9 cellular contexts compared by ENCODE assay signal in the genomic region with DNA sequence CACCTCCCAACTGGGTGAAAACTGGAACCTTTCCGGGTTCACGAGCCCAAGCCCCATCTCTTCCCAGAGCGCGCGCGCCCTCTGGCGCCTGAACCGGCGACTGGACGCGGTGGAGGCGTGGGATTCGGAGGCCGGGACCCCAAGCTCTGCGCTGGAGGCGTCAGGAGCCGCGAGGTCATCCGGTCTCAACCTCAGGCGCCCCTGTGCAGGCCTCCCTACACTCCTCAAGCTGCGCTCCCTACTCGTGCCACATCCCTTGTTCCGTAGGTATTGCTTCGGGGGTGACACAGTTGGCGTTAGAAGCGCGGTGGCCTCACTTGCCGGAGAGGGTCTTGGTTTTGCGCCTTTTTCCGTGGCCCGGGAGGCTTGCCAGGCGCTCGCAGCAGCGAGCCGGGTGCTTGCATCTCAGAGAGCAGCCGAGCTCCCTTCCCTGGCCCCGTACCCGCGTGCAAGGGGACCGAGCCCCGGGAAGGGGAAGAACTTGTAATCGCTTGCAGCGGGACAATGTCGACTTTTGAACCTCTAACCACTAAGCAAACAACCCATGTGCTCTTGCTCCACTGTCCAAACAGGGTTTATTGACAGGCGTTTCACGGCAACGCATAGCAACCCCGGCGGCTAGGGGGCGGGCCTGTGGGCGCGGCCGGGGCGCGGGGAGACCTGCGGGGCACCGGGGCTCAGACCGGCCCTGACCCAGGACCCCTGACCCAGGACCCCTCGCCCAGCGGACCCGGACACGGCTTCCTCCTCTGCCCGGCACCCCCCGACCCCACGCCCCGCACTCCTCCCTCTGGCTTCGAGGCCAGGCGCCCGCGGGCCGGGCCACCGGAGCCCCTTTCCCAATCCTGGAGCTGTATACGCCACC. TPM values are rescaled to one million over a fixed set of nuclear protein-coding genes. Genes with fewer than 3 reads are reported as not detected.
A peak's percentile ranks its signal among the peaks of the same experiment; 100 is the strongest.
DNase-seq lines count a peak whose midpoint lies in the region; ATAC-seq and TF ChIP-seq lines count a peak whose summit lies in the region.
"Had no signal": no experiment of that assay in that cellular context is flagged by ENCODE, and none has a peak within 500 bp of the region (broad histone marks: within the 10 kb centered on the region; RNA-seq: fewer than 3 reads in every experiment).

No MANE protein-coding gene starts in this region.

- TF ChIP-seq CTCF in gastrocnemius medialis (IDR thresholded peaks at IDR 0.05 in 4 of 5, conservative IDR thresholded peaks at IDR 0.05 in 1 of 5), result peak in 3 of 5 experiments; percentile 11 to 47 (median 26)

- intact Hi-C loops in activated naive CD4-positive, alpha-beta T cell treated with anti-CD3 and anti-CD28 coated beads for 36 hours (cut with micrococcal nuclease), result no loop called here
- intact Hi-C loops in right cardiac atrium (cut with DNase I), result no loop called here
- intact Hi-C loops in gastrocnemius medialis (cut with DNase I; ENCODE audit: low total_unique reads), result no loop called here

- no peak for TF ChIP-seq POLR2A in gastrocnemius medialis (IDR thresholded peaks at IDR 0.05)

- peaks cover 6% of the 10 kb centered on the region for H3K4me1 Mint-ChIP-seq in activated naive CD4-positive, alpha-beta T cell treated with anti-CD3 and anti-CD28 coated beads for 36 hours (ENCODE audit: low read depth)
- H3K4me1 Mint-ChIP-seq in activated naive CD4-positive, alpha-beta T cell treated with anti-CD3 and anti-CD28 coated beads, Interleukin-2, amount 10 ng/mL, durations not matched to agents 7 days and 5 days, result peaks cover 7% of the 10 kb centered on the region

- CTCF ChIA-PET in activated naive CD4-positive, alpha-beta T cell treated with anti-CD3 and anti-CD28 coated beads for 36 hours (lab: Charles Lee), result interaction anchor here (0.7 to 1.7 kb wide), 5 partner anchors 14 to 586 kb away, joined by 3 to 5 read pairs (median 3); no protein-coding TSS in a partner anchor
- CTCF ChIA-PET in activated naive CD4-positive, alpha-beta T cell treated with anti-CD3 and anti-CD28 coated beads, Interleukin-2, amount 10 ng/mL, durations not matched to agents 7 days and 5 days (lab: Charles Lee), result interaction anchor here (0.9 to 1.4 kb wide), 3 partner anchors 33 to 135 kb away, joined by 3 to 5 read pairs (median 3); no protein-coding TSS in a partner anchor

- H3K27ac ChIP-seq in right cardiac atrium (ENCODE audit: low read length) (no peak overlapping the region), gastrocnemius medialis (no peak overlapping the region)

- no peaks in the 10 kb centered on the region for H3K4me1 ChIP-seq in right cardiac atrium (ENCODE audit: control insufficient read depth, insufficient read depth, low read length)
- H3K4me1 ChIP-seq in gastrocnemius medialis, result peaks cover 12 to 13% of the 10 kb centered on the region in 2 donors

- H3K4me3 Mint-ChIP-seq in activated naive CD4-positive, alpha-beta T cell treated with anti-CD3 and anti-CD28 coated beads for 36 hours, result peak overlapping the region; percentile 42
- peak overlapping the region; percentile 23 for H3K4me3 Mint-ChIP-seq in activated naive CD4-positive, alpha-beta T cell treated with anti-CD3 and anti-CD28 coated beads, Interleukin-2, amount 10 ng/mL, durations not matched to agents 7 days and 5 days

- WGBS in right cardiac atrium, result 1% methylated on average over 73 of the region's 73 CpGs

- ATAC-seq in right cardiac atrium (peak; percentile 71 to 76), gastrocnemius medialis (no peak), HG03095 (IDR thresholded peaks at IDR 0.05; ENCODE audit: unreplicated experiment) (no peak)

- H3K36me3 ChIP-seq in gastrocnemius medialis, result no peaks in the 10 kb centered on the region

- H3K27ac Mint-ChIP-seq in activated naive CD4-positive, alpha-beta T cell treated with anti-CD3 and anti-CD28 coated beads for 36 hours, result no peak overlapping the region
- no peak overlapping the region for H3K27ac Mint-ChIP-seq in activated naive CD4-positive, alpha-beta T cell treated with anti-CD3 and anti-CD28 coated beads, Interleukin-2, amount 10 ng/mL, durations not matched to agents 7 days and 5 days

- no peaks in the 10 kb centered on the region for H3K27me3 ChIP-seq in right cardiac atrium (ENCODE audit: control insufficient read depth, insufficient read depth)
- H3K27me3 ChIP-seq in gastrocnemius medialis, result peaks cover 74 to 81% (median 76%) of the 10 kb centered on the region in 3 donors

- no peaks in the 10 kb centered on the region for H3K9me3 Mint-ChIP-seq in activated naive CD4-positive, alpha-beta T cell treated with anti-CD3 and anti-CD28 coated beads for 36 hours
- H3K9me3 Mint-ChIP-seq in activated naive CD4-positive, alpha-beta T cell treated with anti-CD3 and anti-CD28 coated beads, Interleukin-2, amount 10 ng/mL, durations not matched to agents 7 days and 5 days, result no peaks in the 10 kb centered on the region

- no peaks in the 10 kb centered on the region for H3K36me3 Mint-ChIP-seq in activated naive CD4-positive, alpha-beta T cell treated with anti-CD3 and anti-CD28 coated beads for 36 hours (ENCODE audit: low read depth)
- no peaks in the 10 kb centered on the region for H3K36me3 Mint-ChIP-seq in activated naive CD4-positive, alpha-beta T cell treated with anti-CD3 and anti-CD28 coated beads, Interleukin-2, amount 10 ng/mL, durations not matched to agents 7 days and 5 days

- H3K9me3 ChIP-seq in right cardiac atrium (ENCODE audit: control insufficient read depth, low read length), result no peaks in the 10 kb centered on the region
- no peaks in the 10 kb centered on the region for H3K9me3 ChIP-seq in gastrocnemius medialis

- in situ Hi-C loops in gastrocnemius medialis (cut with MboI; ENCODE audit: low sequenced_read_pairs in 4 of 4), result no loop called here

- H3K4me3 ChIP-seq in right cardiac atrium (ENCODE audit: low read length) (peak overlapping the region; percentile 35), gastrocnemius medialis (peak overlapping the region; percentile 35 to 58 (median 40))

- peak; percentile 64 for DNase-seq in activated naive CD4-positive, alpha-beta T cell treated with anti-CD3 and anti-CD28 coated beads for 36 hours
- DNase-seq in activated naive CD4-positive, alpha-beta T cell treated with anti-CD3 and anti-CD28 coated beads, Interleukin-2, amount 50 U/mL, for 16 hours, result no peak
- DNase-seq in NCI-H1092 (lab: John Stamatoyannopoulos, UW), result peak; percentile 79
- peak; percentile 55 for DNase-seq in activated naive CD4-positive, alpha-beta T cell treated with anti-CD3 and anti-CD28 coated beads, Interleukin-2, amount 10 ng/mL, durations not matched to agents 7 days and 5 days
- peak; percentile 41 to 70 (median 69) for DNase-seq in right cardiac atrium
- no peak for DNase-seq in gastrocnemius medialis
- no peak for DNase-seq in T-helper 9 cell

- H3K27me3 Mint-ChIP-seq in activated naive CD4-positive, alpha-beta T cell treated with anti-CD3 and anti-CD28 coated beads for 36 hours (ENCODE audit: low read depth), result peaks cover 73% of the 10 kb centered on the region
- peaks cover 99% of the 10 kb centered on the region for H3K27me3 Mint-ChIP-seq in activated naive CD4-positive, alpha-beta T cell treated with anti-CD3 and anti-CD28 coated beads, Interleukin-2, amount 10 ng/mL, durations not matched to agents 7 days and 5 days

RNA-seq across cellular contexts. Expression of gene CDX2, which starts 8.5 kb away (rescaled TPM):
- not detected for total RNA-seq in activated naive CD4-positive, alpha-beta T cell treated with anti-CD3 and anti-CD28 coated beads for 36 hours
- total RNA-seq in right cardiac atrium (not detected), gastrocnemius medialis (under 1 TPM in 1 of 4 donors, not detected in 3; 0.56 TPM)
- not detected for polyA plus RNA-seq in right cardiac atrium
- total RNA-seq: glomerular endothelial cell had no signal

RNA-seq across cellular contexts. Expression of gene URAD, which starts 27.9 kb away (rescaled TPM):
- not detected for total RNA-seq in activated naive CD4-positive, alpha-beta T cell treated with anti-CD3 and anti-CD28 coated beads for 36 hours
- not detected for total RNA-seq in right cardiac atrium
- not detected for polyA plus RNA-seq in right cardiac atrium
- total RNA-seq in gastrocnemius medialis, result not detected
- total RNA-seq: glomerular endothelial cell had no signal

RNA-seq across cellular contexts. Expression of gene PDX1, which starts 40.8 kb away (rescaled TPM):
- total RNA-seq in activated naive CD4-positive, alpha-beta T cell treated with anti-CD3 and anti-CD28 coated beads for 36 hours, result not detected
- not detected for total RNA-seq in right cardiac atrium
- polyA plus RNA-seq in right cardiac atrium, result not detected
- total RNA-seq in gastrocnemius medialis, result not detected
- total RNA-seq: glomerular endothelial cell had no signal

Comparison
In these comparisons a context has a peak if more than half of its experiments do, and no peak if none do; other contexts are left out.
1. DNase-seq: peak in activated naive CD4-positive, alpha-beta T cell treated with anti-CD3 and anti-CD28 coated beads for 36 hours (single experiment), NCI-H1092 (single experiment), activated naive CD4-positive, alpha-beta T cell treated with anti-CD3 and anti-CD28 coated beads, Interleukin-2, amount 10 ng/mL, durations not matched to agents 7 days and 5 days (single experiment) and right cardiac atrium (3 of 3); none in activated naive CD4-positive, alpha-beta T cell treated with anti-CD3 and anti-CD28 coated beads, Interleukin-2, amount 50 U/mL, for 16 hours (single experiment), gastrocnemius medialis (0 of 2) and T-helper 9 cell (single experiment).
2. ATAC-seq: peak in right cardiac atrium (2 of 2); none in gastrocnemius medialis (0 of 2) and HG03095 (single experiment).